In genomic region chr2:69126341-69126740, GRCh38 we compare ENCODE assay signal across 9 cellular contexts.
"Had no signal": no experiment of that assay in that cellular context is flagged by ENCODE, and none has a peak within 500 bp of the region (broad histone marks: within the 10 kb centered on the region; RNA-seq: fewer than 3 reads in every experiment).

No MANE protein-coding gene starts in this region.

- DNase-seq: GM23248, GOT3, H7, HFFc6, KBM-7 had no signal

- H3K4me1 ChIP-seq: HAP-1 had no signal

- ATAC-seq: HCT116, HepG2 had no signal

- H3K27ac ChIP-seq: GM23248, HL-60 had no signal

- H3K36me3 ChIP-seq: HAP-1 had no signal

- H3K9me3 ChIP-seq: HAP-1 had no signal

- H3K4me3 ChIP-seq: GM23248, HAP-1 had no signal
